23 cellular contexts compared by ENCODE assay signal in the genomic region with DNA sequence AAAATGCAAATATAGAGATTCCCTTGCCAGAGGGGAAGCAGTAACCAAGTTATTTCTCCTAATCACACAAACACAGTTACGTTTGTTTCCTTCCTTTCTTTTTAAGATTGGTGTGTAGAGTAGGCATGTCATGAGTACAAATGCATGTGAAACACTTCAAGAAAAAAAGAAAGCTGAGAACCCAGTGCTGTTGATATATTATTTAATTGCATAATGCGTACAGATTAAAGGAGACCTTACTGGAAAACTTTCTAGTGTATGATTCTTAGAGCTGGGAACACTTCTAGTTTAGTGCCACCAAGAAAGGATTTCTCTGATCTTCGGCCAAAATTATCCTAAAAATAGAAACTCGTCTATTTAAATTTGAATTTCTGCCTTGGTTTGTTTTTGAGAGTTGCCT.
"Had no signal": no experiment of that assay in that cellular context is flagged by ENCODE, and none has a peak within 500 bp of the region (broad histone marks: within the 10 kb centered on the region; RNA-seq: fewer than 3 reads in every experiment).

No MANE protein-coding gene starts in this region.

- H3K36me3 ChIP-seq: ovary, sigmoid colon, suprapubic skin, thoracic aorta, uterus had no signal

- H3K9me3 Mint-ChIP-seq: memory B cell; natural killer cell treated with Interleukin-12 subunit alpha and Interleukin-12 subunit beta and Interleukin-15 and Interleukin-18, amount 100 ng/mL, for 72 hours; stimulated activated naive CD8-positive, alpha-beta T cell treated with anti-CD3 and anti-CD28 coated beads, Interleukin-15, Interleukin-2, amounts not matched to agents 100 ng/mL and 50 ng/mL, for 24 hours had no signal

- H3K4me3 Mint-ChIP-seq: memory B cell; naive thymus-derived CD4-positive, alpha-beta T cell; natural killer cell treated with Interleukin-12 subunit alpha and Interleukin-12 subunit beta and Interleukin-15 and Interleukin-18, amount 100 ng/mL, for 72 hours; stimulated activated effector memory CD8-positive, alpha-beta T cell treated with anti-CD3 and anti-CD28 coated beads, Interleukin-12 subunit alpha, Interleukin-12 subunit beta, amount 100 ng/mL, for 72 hours; stimulated activated naive CD8-positive, alpha-beta T cell treated with anti-CD3 and anti-CD28 coated beads, Interleukin-15, Interleukin-2, amounts not matched to agents 100 ng/mL and 50 ng/mL, for 24 hours had no signal

- H3K9me3 ChIP-seq: mucosa of descending colon, ovary, sigmoid colon, spleen, suprapubic skin, thoracic aorta, tibial artery, uterus had no signal

- H3K4me3 ChIP-seq: mucosa of descending colon, ovary, sigmoid colon, spleen, suprapubic skin, thoracic aorta, tibial artery, uterus had no signal

- DNase-seq: glutamatergic neuron; kidney glomerular epithelial cell; left colon; midbrain; mucosa of descending colon; naive thymus-derived CD4-positive, alpha-beta T cell; ovary; right cardiac atrium; sigmoid colon; small intestine; spleen; stimulated activated CD4-positive, alpha-beta T cell treated with anti-CD3 and anti-CD28 coated beads, Interleukin-4, amount 100 ng/mL, for 24 hours; stimulated activated naive CD4-positive, alpha-beta T cell; tibial artery; trophoblast cell; uterus had no signal

- H3K27me3 ChIP-seq: ovary, sigmoid colon, spleen, suprapubic skin, tibial artery, uterus had no signal

- H3K4me1 ChIP-seq: spleen, uterus had no signal

- H3K27ac ChIP-seq: ovary, spleen, suprapubic skin, thoracic aorta, tibial artery, uterus had no signal

- ATAC-seq: left colon; mucosa of descending colon; naive thymus-derived CD4-positive, alpha-beta T cell; natural killer cell treated with Interleukin-12 subunit alpha and Interleukin-12 subunit beta and Interleukin-15 and Interleukin-18, amount 100 ng/mL, for 72 hours; right cardiac atrium; stimulated activated effector memory CD8-positive, alpha-beta T cell treated with anti-CD3 and anti-CD28 coated beads, Interleukin-12 subunit alpha, Interleukin-12 subunit beta, amount 100 ng/mL, for 72 hours had no signal

- H3K27ac Mint-ChIP-seq: memory B cell; naive thymus-derived CD4-positive, alpha-beta T cell; natural killer cell treated with Interleukin-12 subunit alpha and Interleukin-12 subunit beta and Interleukin-15 and Interleukin-18, amount 100 ng/mL, for 72 hours; progenitor cell of endocrine pancreas; stimulated activated effector memory CD8-positive, alpha-beta T cell treated with anti-CD3 and anti-CD28 coated beads, Interleukin-12 subunit alpha, Interleukin-12 subunit beta, amount 100 ng/mL, for 72 hours; stimulated activated naive CD8-positive, alpha-beta T cell treated with anti-CD3 and anti-CD28 coated beads, Interleukin-15, Interleukin-2, amounts not matched to agents 100 ng/mL and 50 ng/mL, for 24 hours had no signal

- H3K27me3 Mint-ChIP-seq: memory B cell; naive thymus-derived CD4-positive, alpha-beta T cell; natural killer cell treated with Interleukin-12 subunit alpha and Interleukin-12 subunit beta and Interleukin-15 and Interleukin-18, amount 100 ng/mL, for 72 hours; progenitor cell of endocrine pancreas; stimulated activated naive CD8-positive, alpha-beta T cell treated with anti-CD3 and anti-CD28 coated beads, Interleukin-15, Interleukin-2, amounts not matched to agents 100 ng/mL and 50 ng/mL, for 24 hours had no signal
